ENCODE assay signal across 8 cellular contexts in genomic region chr1:112618114-112618720, GRCh38. TPM values are rescaled to one million over a fixed set of nuclear protein-coding genes. Genes with fewer than 3 reads are reported as not detected.
DNase-seq lines count a peak whose midpoint lies in the region; ATAC-seq, FAIRE-seq and TF ChIP-seq lines count a peak whose summit lies in the region.

No MANE protein-coding gene starts in this region.

- peak overlapping the region; percentile 99 to 100 for H3K27ac Mint-ChIP-seq in stimulated activated naive CD8-positive, alpha-beta T cell treated with anti-CD3 and anti-CD28 coated beads, Interleukin-15, amount 100 ng/mL, for 72 hours

- peak overlapping the region; percentile 95 to 99 for H3K4me3 Mint-ChIP-seq in stimulated activated naive CD8-positive, alpha-beta T cell treated with anti-CD3 and anti-CD28 coated beads, Interleukin-15, amount 100 ng/mL, for 72 hours

- intact Hi-C loops in heart left ventricle (cut with DNase I) (loop anchor here (2.0 to 10.0 kb wide), 9 partner anchors 54 to 226 kb away; partner anchors contain the start of genes CTTNBP2NL (in 3 of the 10), RHOC (in 2 of the 10), WNT2B (in 2 of the 10) and MOV10 (in 1 of the 10)), left ventricle myocardium superior (cut with micrococcal nuclease) (no loop called here)

- peaks cover 0 to 47% (median 36%) of the 10 kb centered on the region in 12 donors for H3K4me1 ChIP-seq in heart left ventricle

- no peak for TF ChIP-seq POLR2A in heart left ventricle (IDR thresholded peaks at IDR 0.05)

- H3K4me1 Mint-ChIP-seq in stimulated activated naive CD8-positive, alpha-beta T cell treated with anti-CD3 and anti-CD28 coated beads, Interleukin-15, amount 100 ng/mL, for 72 hours = peaks cover 15% of the 10 kb centered on the region

- no peak for FAIRE-seq in HTR-8/SVneo (lab: Jason Lieb, UNC)

- H3K27ac ChIP-seq in heart left ventricle = peak overlapping the region; percentile 92 to 100 (median 98)
- peak overlapping the region; percentile 97 for H3K27ac ChIP-seq in angular gyrus (ENCODE audit: low read depth, low read length)

- H3K4me3 ChIP-seq in heart left ventricle = peak overlapping the region; percentile 71 to 99 (median 89)

- peaks cover 0 to 35% (median 27%) of the 10 kb centered on the region in 9 donors for H3K36me3 ChIP-seq in heart left ventricle

- no peaks in the 10 kb centered on the region for H3K27me3 ChIP-seq in heart left ventricle

- peak in 1 of 12 donors; percentile 1 for TF ChIP-seq CTCF in heart left ventricle (IDR thresholded peaks at IDR 0.05)

- no peaks in the 10 kb centered on the region for H3K9me3 ChIP-seq in heart left ventricle

- ATAC-seq in heart left ventricle = peak in 1 of 4 donors; percentile 7
- no peak for ATAC-seq in left ventricle myocardium superior
- peak; percentile 29 for ATAC-seq in stimulated activated naive CD8-positive, alpha-beta T cell treated with anti-CD3 and anti-CD28 coated beads, Interleukin-15, amount 100 ng/mL, for 72 hours

- 1 to 2% (median 2%) methylated on average over 12 of the region's 12 CpGs for WGBS in heart left ventricle, 4 donors

- no peak for DNase-seq in heart left ventricle
- DNase-seq in left ventricle myocardium superior = no peak
- DNase-seq in NAMALWA (ENCODE audit: low spot score) = peak; percentile 72
- DNase-seq in iris pigment epithelial cell (ENCODE audit: low read depth) = peak; percentile 76
- DNase-seq in stimulated activated naive CD8-positive, alpha-beta T cell treated with anti-CD3 and anti-CD28 coated beads, Interleukin-15, amount 100 ng/mL, for 72 hours = peak; percentile 17 to 25
- DNase-seq in NCI-H1436 (lab: John Stamatoyannopoulos, UW) = no peak
- no peak for DNase-seq in HTR-8/SVneo (ENCODE audit: insufficient read length, low spot score)

- H3K9me3 Mint-ChIP-seq in stimulated activated naive CD8-positive, alpha-beta T cell treated with anti-CD3 and anti-CD28 coated beads, Interleukin-15, amount 100 ng/mL, for 72 hours = no peaks in the 10 kb centered on the region

- no peaks in the 10 kb centered on the region for H3K27me3 Mint-ChIP-seq in stimulated activated naive CD8-positive, alpha-beta T cell treated with anti-CD3 and anti-CD28 coated beads, Interleukin-15, amount 100 ng/mL, for 72 hours

RNA-seq across cellular contexts. Expression of gene ST7L, which starts 0.7 kb away (rescaled TPM):
- total RNA-seq in heart left ventricle (10 to 100 TPM; 11.4 to 20.3 (median 13.8) TPM), left ventricle myocardium superior (12.7 TPM)
- polyA plus RNA-seq in heart left ventricle = 1 to 10 TPM; 6.9 to 9.8 TPM

RNA-seq across cellular contexts. Expression of gene CAPZA1, which starts 1.4 kb away (rescaled TPM):
- total RNA-seq in heart left ventricle = 10 to 100 TPM; 23.8 to 98.4 (median 32.6) TPM
- polyA plus RNA-seq in heart left ventricle = 10 to 100 TPM; 17.0 to 46.6 TPM
- 24.1 TPM for total RNA-seq in left ventricle myocardium superior

RNA-seq across cellular contexts. Expression of gene MOV10, which starts 56.2 kb away (rescaled TPM):
- 10 to 100 TPM in 7 of 9 donors, 1 to 10 TPM in 2; 7.5 to 43.6 (median 13.3) TPM for total RNA-seq in heart left ventricle
- 10 to 100 TPM; 10.8 to 25.3 TPM for polyA plus RNA-seq in heart left ventricle
- total RNA-seq in left ventricle myocardium superior = 14.0 TPM

Comparison
In these comparisons a context has a peak if more than half of its experiments do, and no peak if none do; other contexts are left out.
1. DNase-seq: peak in NAMALWA (single experiment), iris pigment epithelial cell (single experiment) and stimulated activated naive CD8-positive, alpha-beta T cell treated with anti-CD3 and anti-CD28 coated beads, Interleukin-15, amount 100 ng/mL, for 72 hours (2 of 2); none in heart left ventricle (0 of 5), left ventricle myocardium superior (single experiment), NCI-H1436 (single experiment) and HTR-8/SVneo (single experiment).